8 cellular contexts compared by ENCODE assay signal in the genomic region with DNA sequence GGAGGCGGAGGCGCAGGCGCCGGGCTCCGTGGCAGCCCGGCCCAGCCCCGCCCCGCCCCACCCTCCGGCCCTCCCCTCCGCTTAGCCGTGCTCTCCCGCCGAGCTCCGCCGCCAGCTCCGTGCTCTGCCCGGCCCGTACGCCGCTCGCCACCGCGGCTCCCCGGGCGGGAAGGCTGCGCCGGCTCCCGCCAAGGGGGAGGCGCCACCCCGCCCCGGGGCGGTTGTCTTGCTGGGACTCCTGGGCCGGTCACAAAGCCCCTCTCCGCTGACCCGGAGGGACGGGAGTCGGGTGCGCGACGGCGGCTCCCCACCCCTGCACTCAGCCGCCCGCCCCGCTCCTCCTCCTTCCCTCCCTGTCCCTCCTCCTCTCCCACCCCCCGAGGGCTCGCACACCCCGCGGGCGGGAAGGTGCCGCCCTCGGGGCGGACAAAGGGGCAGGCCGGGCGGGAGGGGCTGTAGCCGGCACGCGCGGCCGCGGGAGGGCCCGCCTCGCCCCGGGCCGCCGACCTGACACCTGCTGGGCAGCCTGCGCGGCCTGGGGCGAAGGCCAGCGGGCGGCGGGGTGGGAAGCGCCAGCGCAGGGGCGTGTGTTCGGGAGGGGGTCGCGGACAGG. TPM values are rescaled to one million over a fixed set of nuclear protein-coding genes. Genes with fewer than 3 reads are reported as not detected.
A peak's percentile ranks its signal among the peaks of the same experiment; 100 is the strongest.
DNase-seq lines count a peak whose midpoint lies in the region; ATAC-seq and TF ChIP-seq lines count a peak whose summit lies in the region.

No MANE protein-coding gene starts in this region.

- DNase-seq in GM03348 (ENCODE audit: low spot score) (peak; percentile 88), NT2/D1 (ENCODE audit: low read depth, low spot score) (no peak), choroid plexus epithelial cell (ENCODE audit: low read depth) (peak; percentile 23), lung (ENCODE audit: low spot score) (no peak), EL (no peak)
- DNase-seq in activated CD4-positive, alpha-beta T cell treated with anti-CD3 and anti-CD28 coated beads for 1 hour: no peak

- H3K4me3 ChIP-seq in NT2/D1 (ENCODE audit: insufficient read length, low read depth): peak overlapping the region; percentile 34
- peak overlapping the region; percentile 46 for H3K4me3 ChIP-seq in choroid plexus epithelial cell (ENCODE audit: low read depth, low read length)
- peak overlapping the region; percentile 62 for H3K4me3 ChIP-seq in lung

- peak; percentile 66 for ATAC-seq in GM19468 (IDR thresholded peaks at IDR 0.05; ENCODE audit: extremely low read depth, unreplicated experiment)
- ATAC-seq in HG03457 (IDR thresholded peaks at IDR 0.05; ENCODE audit: unreplicated experiment): peak; percentile 70
- peak; percentile 88 for ATAC-seq in lung (ENCODE audit: insufficient read depth, low FRiP score)

- H3K36me3 ChIP-seq in NT2/D1 (ENCODE audit: insufficient read depth, insufficient read length, low read length) (no peaks in the 10 kb centered on the region), lung (ENCODE audit: control insufficient read depth in 2 of 2, insufficient read depth in 2 of 2, low read length in 2 of 2) (no peaks in the 10 kb centered on the region)

- H3K4me1 ChIP-seq in NT2/D1 (ENCODE audit: insufficient read depth, insufficient read length) (peaks cover 9% of the 10 kb centered on the region), lung (ENCODE audit: control insufficient read depth in 2 of 2, insufficient read depth in 2 of 2, low read length in 2 of 2) (peaks cover 0 to 7% of the 10 kb centered on the region in 2 donors)

- whole genome bisulfite sequencing in lung, 2 donors: 1 to 2% methylated on average over 43 to 77 of the region's 77 CpGs

- H3K9me3 ChIP-seq in NT2/D1 (ENCODE audit: insufficient read depth, low read length) (no peaks in the 10 kb centered on the region), lung (ENCODE audit: control insufficient read depth in 2 of 2, insufficient read depth in 1 of 2, low read length in 1 of 2) (peaks cover 0 to 2% of the 10 kb centered on the region in 2 donors)

- H3K9ac ChIP-seq in NT2/D1 (ENCODE audit: insufficient read length, low read depth): peak overlapping the region; percentile 75

- no peak for TF ChIP-seq CTCF in choroid plexus epithelial cell (conservative IDR thresholded peaks at IDR 0.05; ENCODE audit: low read depth, low read length)
- no peak for TF ChIP-seq CTCF in lung (IDR thresholded peaks at IDR 0.05; ENCODE audit: control extremely low read depth, extremely low read depth)

- no peak overlapping the region for H3K27ac ChIP-seq in lung (ENCODE audit: low read depth in 1 of 2, low read length in 1 of 2)

- H3K27me3 ChIP-seq in NT2/D1 (ENCODE audit: insufficient read depth, insufficient read length): peaks cover 43% of the 10 kb centered on the region
- peaks cover 10% of the 10 kb centered on the region for H3K27me3 ChIP-seq in lung (ENCODE audit: control insufficient read depth, insufficient read depth)

RNA-seq across cellular contexts. Expression of a gene that starts 11.5 kb away (rescaled TPM):
- not detected for total RNA-seq in lung
- not detected for polyA plus RNA-seq in lung

Comparison
In these comparisons a context has a peak if more than half of its experiments do, and no peak if none do; other contexts are left out.
1. DNase-seq: peak in GM03348 (single experiment) and choroid plexus epithelial cell (single experiment); none in NT2/D1 (single experiment), lung (single experiment), EL (single experiment) and activated CD4-positive, alpha-beta T cell treated with anti-CD3 and anti-CD28 coated beads for 1 hour (single experiment).
2. Peak in every context shown above with its lines, with median percentiles within 50 percentile points of each other: ATAC-seq and H3K4me3 ChIP-seq.